8 cellular contexts compared by ENCODE assay signal in genomic region chr11:58135171-58135570, GRCh38. TPM values are rescaled to one million over a fixed set of nuclear protein-coding genes. Genes with fewer than 3 reads are reported as not detected.
"Had no signal": no experiment of that assay in that cellular context is flagged by ENCODE, and none has a peak within 500 bp of the region (broad histone marks: within the 10 kb centered on the region; RNA-seq: fewer than 3 reads in every experiment).

No MANE protein-coding gene starts in this region.

- H3K9me3 Mint-ChIP-seq: GM23338, H9, HFFc6 had no signal

- DNase-seq: GM23248, GOT3, H7, H9, HCEC 1CT, HFFc6 had no signal

- H3K4me3 Mint-ChIP-seq: GM23338, H9, HFFc6 had no signal

- H3K27ac Mint-ChIP-seq: GM23338, H9, HFFc6 had no signal

RNA-seq across cellular contexts. Expression of gene OR9I1, which starts 9.8 kb away (rescaled TPM):
- polyA plus RNA-seq: GM23248, GM23338, H1 had no signal

RNA-seq across cellular contexts. Expression of gene OR9Q2, which starts 53.7 kb away (rescaled TPM):
- polyA plus RNA-seq: GM23248, GM23338, H1 had no signal
